12 cellular contexts compared by ENCODE assay signal in the genomic region with DNA sequence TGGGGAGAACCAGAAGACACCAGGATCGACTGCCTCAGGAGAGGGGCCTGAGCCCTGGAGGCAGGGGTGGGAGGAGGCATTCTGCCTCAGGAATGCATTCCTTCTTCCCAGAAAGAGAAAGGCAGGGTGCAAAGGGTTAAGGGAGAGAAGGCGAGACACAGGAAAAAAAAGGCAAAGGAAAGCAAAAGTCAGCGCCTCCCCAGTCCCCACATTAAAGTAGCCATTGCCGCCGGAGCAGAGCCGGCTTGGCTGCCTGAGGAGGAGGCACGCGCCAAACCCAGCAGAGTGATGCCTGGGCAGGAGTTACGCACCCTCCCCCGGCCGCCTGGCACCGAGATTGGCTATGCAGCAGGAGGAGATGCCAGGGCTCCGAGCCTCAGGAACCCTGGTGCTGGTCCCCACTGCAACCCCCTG.
DNase-seq lines count a peak whose midpoint lies in the region; ATAC-seq and TF ChIP-seq lines count a peak whose summit lies in the region.
"Had no signal": no experiment of that assay in that cellular context is flagged by ENCODE, and none has a peak within 500 bp of the region (broad histone marks: within the 10 kb centered on the region; RNA-seq: fewer than 3 reads in every experiment).

No MANE protein-coding gene starts in this region.

- H3K4me1 ChIP-seq in prostate gland (replicated peaks) (peaks cover 6% of the 10 kb centered on the region), OCI-LY7 (ENCODE audit: insufficient read depth, low read length, poor library complexity, severe bottlenecking) (no peaks in the 10 kb centered on the region)

- no peaks in the 10 kb centered on the region for H4K20me1 ChIP-seq in OCI-LY7 (ENCODE audit: insufficient read depth, low read length)

- peak overlapping the region in 2 of 5 experiments; percentile 63 to 69 for H3K27ac Mint-ChIP-seq in brain

- DNase-seq in ELF-1 (ENCODE audit: low read depth, low spot score), result peak; percentile 91
- peak; percentile 45 for DNase-seq in prostate gland (ENCODE audit: low spot score)
- DNase-seq in OCI-LY7 (ENCODE audit: low spot score), result no peak
- DNase-seq: erythroblast, HCEC 1CT, Karpas-422 had no signal

- CTCF ChIA-PET in OCI-LY7 (lab: Charles Lee; ENCODE audit: unreplicated experiment), result no interaction called here

- no peak overlapping the region for H2AFZ ChIP-seq in OCI-LY7 (ENCODE audit: low read length)

- peak overlapping the region in 4 of 5 experiments; percentile 56 to 77 (median 66) for H3K4me3 Mint-ChIP-seq in brain

- intact Hi-C loops in prostate gland (cut with DNase I) (no loop called here), OCI-LY7 (cut with micrococcal nuclease; ENCODE audit: unreplicated experiment) (no loop called here)

- H3K9me2 ChIP-seq in OCI-LY7 (ENCODE audit: insufficient read depth, low read length), result no peaks in the 10 kb centered on the region

- no peak for TF ChIP-seq POLR2A in prostate gland (IDR thresholded peaks at IDR 0.05)

- H3K4me1 Mint-ChIP-seq in brain, result peaks cover 58% of the 10 kb centered on the region

- POLR2A ChIA-PET in OCI-LY7 (lab: Charles Lee), result no interaction called here

- ATAC-seq in HG03520 (IDR thresholded peaks at IDR 0.05; ENCODE audit: unreplicated experiment) (no peak), GM21390 (IDR thresholded peaks at IDR 0.05; ENCODE audit: unreplicated experiment) (no peak), GM18870 (IDR thresholded peaks at IDR 0.05; ENCODE audit: unreplicated experiment) (no peak)

- H3K27me3 ChIP-seq in prostate gland (replicated peaks; ENCODE audit: insufficient read depth), result no peaks in the 10 kb centered on the region

- H3K27me3 Mint-ChIP-seq in brain, result peaks cover 11% of the 10 kb centered on the region

- WGBS in prostate gland, result 3% methylated on average over 13 of the region's 13 CpGs

- H3K79me2 ChIP-seq in OCI-LY7 (ENCODE audit: insufficient read depth, low read depth, low read length), result no peaks in the 10 kb centered on the region

- no peaks in the 10 kb centered on the region for H3K36me3 Mint-ChIP-seq in brain

- peaks cover 0 to 2% (median 0%) of the 10 kb centered on the region in 5 experiments for H3K9me3 Mint-ChIP-seq in brain

- H3K9me3 ChIP-seq in iPS-18c (ENCODE audit: control insufficient read depth, insufficient read depth, low read length), result no peaks in the 10 kb centered on the region
- no peaks in the 10 kb centered on the region for H3K9me3 ChIP-seq in prostate gland
- peaks cover 5% of the 10 kb centered on the region; the same call in 1 of the 2 replicates for H3K9me3 ChIP-seq in OCI-LY7 (ENCODE audit: low read length)

- H3K4me3 ChIP-seq in iPS-18c (ENCODE audit: insufficient read depth, low read depth, low read length), result peak overlapping the region; percentile 38
- H3K4me3 ChIP-seq in prostate gland, result no peak overlapping the region
- no peak overlapping the region for H3K4me3 ChIP-seq in OCI-LY7 (ENCODE audit: low read depth, low read length, poor library complexity, severe bottlenecking)

- H3K27ac ChIP-seq in prostate gland, result no peak overlapping the region
- H3K27ac ChIP-seq in OCI-LY7 (ENCODE audit: low read depth, low read length, poor library complexity, severe bottlenecking), result no peak overlapping the region
- H3K27ac ChIP-seq: C4-2B had no signal

- no peak for TF ChIP-seq CTCF in brain (conservative IDR thresholded peaks at IDR 0.05)
- TF ChIP-seq CTCF in prostate gland (IDR thresholded peaks at IDR 0.05), result no peak
- no peak for TF ChIP-seq CTCF in OCI-LY7 (conservative IDR thresholded peaks at IDR 0.05; ENCODE audit: low read length)

- H3K4me2 ChIP-seq in OCI-LY7 (ENCODE audit: low read length), result no peak overlapping the region

- H3K36me3 ChIP-seq in prostate gland, result no peaks in the 10 kb centered on the region
- no peaks in the 10 kb centered on the region for H3K36me3 ChIP-seq in OCI-LY7 (ENCODE audit: insufficient read depth, low read length)

- BruUV-seq in OCI-LY7 (replicated peaks; lab: Mats Ljungman, UMichigan), result no TSS peak
